In the genomic region with DNA sequence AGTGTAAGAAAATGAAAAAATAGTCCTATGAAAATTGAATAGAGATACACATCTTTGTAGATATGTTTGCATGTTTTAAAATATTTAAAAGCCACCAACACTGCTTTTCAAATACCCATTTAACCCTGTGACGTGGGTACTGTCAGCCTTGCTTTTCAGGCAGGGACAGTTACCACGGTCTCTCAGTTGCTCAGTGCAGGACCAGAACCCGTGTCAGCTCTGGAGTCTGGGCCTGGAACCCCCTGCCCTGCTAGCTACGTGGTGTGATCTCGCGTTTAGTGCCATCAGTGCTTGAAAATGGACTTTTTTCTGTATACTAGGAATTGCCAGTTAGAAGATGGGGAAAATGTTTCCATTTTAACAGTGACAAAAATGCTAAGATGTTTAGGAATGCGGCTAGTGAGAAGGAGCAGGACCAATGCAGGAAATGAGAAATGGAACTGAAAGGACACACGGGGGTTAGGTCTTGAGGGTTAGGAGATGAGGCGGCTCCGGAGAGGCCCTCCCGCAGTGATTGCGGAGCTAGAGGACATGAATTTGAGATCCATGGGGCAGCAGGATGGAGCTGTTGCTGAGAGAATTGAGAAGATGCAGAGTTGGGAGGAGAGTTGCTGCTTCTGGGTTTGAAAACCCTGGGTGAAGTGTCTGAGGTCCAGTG, we compare ENCODE assay signal across 30 cellular contexts. TPM values are rescaled to one million over a fixed set of nuclear protein-coding genes. Genes with fewer than 3 reads are reported as not detected.
A peak's percentile ranks its signal among the peaks of the same experiment; 100 is the strongest.
DNase-seq lines count a peak whose midpoint lies in the region; ATAC-seq and TF ChIP-seq lines count a peak whose summit lies in the region.
"Had no signal": no experiment of that assay in that cellular context is flagged by ENCODE, and none has a peak within 500 bp of the region (broad histone marks: within the 10 kb centered on the region; RNA-seq: fewer than 3 reads in every experiment).

No MANE protein-coding gene starts in this region.

- peaks cover 10% of the 10 kb centered on the region for H3K36me3 Mint-ChIP-seq in activated naive CD4-positive, alpha-beta T cell treated with anti-CD3 and anti-CD28 coated beads, Interleukin-2, amount 50 U/mL, for 24 hours
- H3K36me3 Mint-ChIP-seq in activated naive CD4-positive, alpha-beta T cell treated with anti-CD3 and anti-CD28 coated beads, Interleukin-2, amount 10 ng/mL, durations not matched to agents 7 days and 5 days = peaks cover 35% of the 10 kb centered on the region
- peaks cover 82% of the 10 kb centered on the region for H3K36me3 Mint-ChIP-seq in stimulated activated effector memory CD8-positive, alpha-beta T cell treated with anti-CD3 and anti-CD28 coated beads, Interleukin-12 subunit alpha, Interleukin-12 subunit beta, amount 100 ng/mL, for 72 hours

- CTCF ChIA-PET in activated naive CD4-positive, alpha-beta T cell treated with anti-CD3 and anti-CD28 coated beads, Interleukin-2, amount 10 ng/mL, durations not matched to agents 7 days and 5 days (lab: Charles Lee) = no interaction called here

- no peak for TF ChIP-seq POLR2A in breast epithelium (IDR thresholded peaks at IDR 0.05)

- no peaks in the 10 kb centered on the region for H3K4me1 ChIP-seq in breast epithelium
- H3K4me1 ChIP-seq: SJCRH30, stomach, uterus had no signal

- intact Hi-C loops in breast epithelium (cut with DNase I; ENCODE audit: low total_unique reads) = no loop called here

- H3K4me3 ChIP-seq in astrocyte of the spinal cord (ENCODE audit: low read depth, low read length) (no peak overlapping the region), fibroblast of villous mesenchyme (ENCODE audit: low read depth, low read length) (no peak overlapping the region), breast epithelium (no peak overlapping the region)
- H3K4me3 ChIP-seq: SJCRH30, stomach, uterus had no signal

- no peaks in the 10 kb centered on the region for H3K27me3 Mint-ChIP-seq in activated naive CD4-positive, alpha-beta T cell treated with anti-CD3 and anti-CD28 coated beads, Interleukin-2, amount 50 U/mL, for 24 hours
- H3K27me3 Mint-ChIP-seq in activated naive CD4-positive, alpha-beta T cell treated with anti-CD3 and anti-CD28 coated beads, Interleukin-2, amount 10 ng/mL, durations not matched to agents 7 days and 5 days = no peaks in the 10 kb centered on the region
- H3K27me3 Mint-ChIP-seq: activated CD4-positive, alpha-beta T cell treated with anti-CD3 and anti-CD28 coated beads for 36 hours; activated naive CD8-positive, alpha-beta T cell treated with anti-CD3 and anti-CD28 coated beads, Interleukin-2, amount 50 U/mL, for 24 hours; IgD-negative memory B cell had no signal

- H3K27ac Mint-ChIP-seq in activated naive CD4-positive, alpha-beta T cell treated with anti-CD3 and anti-CD28 coated beads, Interleukin-2, amount 50 U/mL, for 24 hours = peak overlapping the region; percentile 86
- no peak overlapping the region for H3K27ac Mint-ChIP-seq in activated naive CD4-positive, alpha-beta T cell treated with anti-CD3 and anti-CD28 coated beads, Interleukin-2, amount 10 ng/mL, durations not matched to agents 7 days and 5 days
- H3K27ac Mint-ChIP-seq in stimulated activated effector memory CD8-positive, alpha-beta T cell treated with anti-CD3 and anti-CD28 coated beads, Interleukin-12 subunit alpha, Interleukin-12 subunit beta, amount 100 ng/mL, for 72 hours = peak overlapping the region; percentile 48
- H3K27ac Mint-ChIP-seq: activated CD4-positive, alpha-beta T cell treated with anti-CD3 and anti-CD28 coated beads for 36 hours; activated naive CD8-positive, alpha-beta T cell treated with anti-CD3 and anti-CD28 coated beads, Interleukin-2, amount 50 U/mL, for 24 hours; CD8-positive, alpha-beta T cell had no signal

- H3K27ac ChIP-seq in breast epithelium = peak overlapping the region in 1 of 2 donors; percentile 19
- H3K27ac ChIP-seq: SJCRH30, stomach, uterus had no signal

- peaks cover 5% of the 10 kb centered on the region for H3K36me3 ChIP-seq in breast epithelium
- H3K36me3 ChIP-seq: uterus had no signal

- H3K27me3 ChIP-seq in breast epithelium = no peaks in the 10 kb centered on the region
- H3K27me3 ChIP-seq: SJCRH30, stomach, uterus had no signal

- H3K4me3 Mint-ChIP-seq in activated naive CD4-positive, alpha-beta T cell treated with anti-CD3 and anti-CD28 coated beads, Interleukin-2, amount 50 U/mL, for 24 hours = no peak overlapping the region
- no peak overlapping the region for H3K4me3 Mint-ChIP-seq in activated naive CD4-positive, alpha-beta T cell treated with anti-CD3 and anti-CD28 coated beads, Interleukin-2, amount 10 ng/mL, durations not matched to agents 7 days and 5 days
- H3K4me3 Mint-ChIP-seq in stimulated activated effector memory CD8-positive, alpha-beta T cell treated with anti-CD3 and anti-CD28 coated beads, Interleukin-12 subunit alpha, Interleukin-12 subunit beta, amount 100 ng/mL, for 72 hours = no peak overlapping the region
- H3K4me3 Mint-ChIP-seq: activated CD4-positive, alpha-beta T cell treated with anti-CD3 and anti-CD28 coated beads for 36 hours; activated naive CD8-positive, alpha-beta T cell treated with anti-CD3 and anti-CD28 coated beads, Interleukin-2, amount 50 U/mL, for 24 hours; CD8-positive, alpha-beta T cell; IgD-negative memory B cell had no signal

- H3K9me3 ChIP-seq in breast epithelium = no peaks in the 10 kb centered on the region
- H3K9me3 ChIP-seq: SJCRH30, stomach, uterus had no signal

- DNase-seq in activated naive CD4-positive, alpha-beta T cell treated with anti-CD3 and anti-CD28 coated beads, Interleukin-2, amount 10 ng/mL, durations not matched to agents 7 days and 5 days = no peak
- DNase-seq in astrocyte of the spinal cord (ENCODE audit: low read depth, low spot score) = peak; percentile 29
- peak; percentile 19 for DNase-seq in fibroblast of villous mesenchyme (ENCODE audit: low read depth)
- DNase-seq in stimulated activated effector memory CD8-positive, alpha-beta T cell treated with anti-CD3 and anti-CD28 coated beads, Interleukin-12 subunit alpha, Interleukin-12 subunit beta, amount 100 ng/mL, for 72 hours (ENCODE audit: low spot score in 2 of 2) = no peak
- DNase-seq in KBM-7 = no peak
- DNase-seq in breast epithelium (ENCODE audit: low spot score in 2 of 2) = no peak
- DNase-seq: 8988T; activated CD4-positive, alpha-beta T cell treated with anti-CD3 and anti-CD28 coated beads for 36 hours; activated naive CD8-positive, alpha-beta T cell treated with anti-CD3 and anti-CD28 coated beads, Interleukin-2, amount 50 U/mL, for 24 hours; activated T-cell treated with anti-CD3 and anti-CD28 coated beads for 4 hours; CD8-positive, alpha-beta T cell; EL; HCEC 1CT; hypothalamus; left colon; NCI-H1048; NCI-H1694 treated with DMSO at 0.1 percent for 48 hours; NCI-H2171; NCI-H510A; right cardiac atrium; SJCRH30; stimulated activated CD8-positive, alpha-beta memory T cell treated with anti-CD3 and anti-CD28 coated beads, Interleukin-4, amount 100 ng/mL, for 48 hours; stomach; SW 1271; T-helper 9 cell; uterus had no signal

- in situ Hi-C loops in astrocyte of the spinal cord (cut with HindIII; ENCODE audit: low sequenced_read_pairs) = no loop called here
- in situ Hi-C loops in KBM-7 (cut with MboI; ENCODE audit: low pct_unique_long_range_greater_than_20kb, low sequenced_read_pairs) = no loop called here

- ATAC-seq in stimulated activated effector memory CD8-positive, alpha-beta T cell treated with anti-CD3 and anti-CD28 coated beads, Interleukin-12 subunit alpha, Interleukin-12 subunit beta, amount 100 ng/mL, for 72 hours = no peak
- ATAC-seq in HG03520 (IDR thresholded peaks at IDR 0.05; ENCODE audit: unreplicated experiment) = no peak
- ATAC-seq: activated CD4-positive, alpha-beta T cell treated with anti-CD3 and anti-CD28 coated beads for 36 hours; activated naive CD8-positive, alpha-beta T cell treated with anti-CD3 and anti-CD28 coated beads, Interleukin-2, amount 50 U/mL, for 24 hours; CD8-positive, alpha-beta T cell; left colon; right cardiac atrium had no signal

- no peak for TF ChIP-seq CTCF in astrocyte of the spinal cord (IDR thresholded peaks at IDR 0.05; ENCODE audit: low read depth, low read length)
- no peak for TF ChIP-seq CTCF in fibroblast of villous mesenchyme (IDR thresholded peaks at IDR 0.05; ENCODE audit: insufficient read depth, low read depth, low read length)
- no peak for TF ChIP-seq CTCF in breast epithelium (IDR thresholded peaks at IDR 0.05)

- no peaks in the 10 kb centered on the region for H3K9me3 Mint-ChIP-seq in activated naive CD4-positive, alpha-beta T cell treated with anti-CD3 and anti-CD28 coated beads, Interleukin-2, amount 50 U/mL, for 24 hours
- no peaks in the 10 kb centered on the region for H3K9me3 Mint-ChIP-seq in activated naive CD4-positive, alpha-beta T cell treated with anti-CD3 and anti-CD28 coated beads, Interleukin-2, amount 10 ng/mL, durations not matched to agents 7 days and 5 days
- no peaks in the 10 kb centered on the region for H3K9me3 Mint-ChIP-seq in stimulated activated effector memory CD8-positive, alpha-beta T cell treated with anti-CD3 and anti-CD28 coated beads, Interleukin-12 subunit alpha, Interleukin-12 subunit beta, amount 100 ng/mL, for 72 hours
- H3K9me3 Mint-ChIP-seq: activated naive CD8-positive, alpha-beta T cell treated with anti-CD3 and anti-CD28 coated beads, Interleukin-2, amount 50 U/mL, for 24 hours; CD8-positive, alpha-beta T cell; IgD-negative memory B cell had no signal

- H3K4me1 Mint-ChIP-seq in activated naive CD4-positive, alpha-beta T cell treated with anti-CD3 and anti-CD28 coated beads, Interleukin-2, amount 50 U/mL, for 24 hours = no peaks in the 10 kb centered on the region
- peaks cover 6% of the 10 kb centered on the region for H3K4me1 Mint-ChIP-seq in activated naive CD4-positive, alpha-beta T cell treated with anti-CD3 and anti-CD28 coated beads, Interleukin-2, amount 10 ng/mL, durations not matched to agents 7 days and 5 days
- peaks cover 8% of the 10 kb centered on the region for H3K4me1 Mint-ChIP-seq in stimulated activated effector memory CD8-positive, alpha-beta T cell treated with anti-CD3 and anti-CD28 coated beads, Interleukin-12 subunit alpha, Interleukin-12 subunit beta, amount 100 ng/mL, for 72 hours
- H3K4me1 Mint-ChIP-seq: activated CD4-positive, alpha-beta T cell treated with anti-CD3 and anti-CD28 coated beads for 36 hours; activated naive CD8-positive, alpha-beta T cell treated with anti-CD3 and anti-CD28 coated beads, Interleukin-2, amount 50 U/mL, for 24 hours; IgD-negative memory B cell had no signal

RNA-seq across cellular contexts. Expression of a gene that starts 13.7 kb away (rescaled TPM):
- total RNA-seq in fibroblast of villous mesenchyme = not detected in 2 replicates
- total RNA-seq in breast epithelium = not detected
- total RNA-seq: RPMI7951, SJCRH30, stomach had no signal

RNA-seq across cellular contexts. Expression of a gene that starts 14.8 kb away (rescaled TPM):
- total RNA-seq in fibroblast of villous mesenchyme = 19.3 and 22.0 TPM in 2 replicates
- 10 to 100 TPM; 16.0 to 17.7 (median 17.4) TPM for total RNA-seq in breast epithelium

Comparison
In these comparisons a context has a peak if more than half of its experiments do, and no peak if none do; other contexts are left out.
1. DNase-seq: peak in astrocyte of the spinal cord (single experiment) and fibroblast of villous mesenchyme (single experiment); none in activated naive CD4-positive, alpha-beta T cell treated with anti-CD3 and anti-CD28 coated beads, Interleukin-2, amount 10 ng/mL, durations not matched to agents 7 days and 5 days (single experiment), stimulated activated effector memory CD8-positive, alpha-beta T cell treated with anti-CD3 and anti-CD28 coated beads, Interleukin-12 subunit alpha, Interleukin-12 subunit beta, amount 100 ng/mL, for 72 hours (0 of 2), KBM-7 (single experiment) and breast epithelium (0 of 2).